In genomic region chr16:12486386-12486785, GRCh38 we compare ENCODE assay signal across 21 cellular contexts.
"Had no signal": no experiment of that assay in that cellular context is flagged by ENCODE, and none has a peak within 500 bp of the region (broad histone marks: within the 10 kb centered on the region; RNA-seq: fewer than 3 reads in every experiment).

No MANE protein-coding gene starts in this region.

- H3K27me3 Mint-ChIP-seq: stimulated activated naive B cell treated with anti-CD40 and anti-IgM and Interleukin-4, amounts not matched to agents 10 μg/mL and 1 μg/mL and 100 μg/mL, for 72 hours; stimulated activated naive CD8-positive, alpha-beta T cell treated with anti-CD3 and anti-CD28 coated beads, Interleukin-15, Interleukin-2, amounts not matched to agents 100 ng/mL and 50 ng/mL, for 24 hours had no signal

- H3K27ac Mint-ChIP-seq: natural killer cell; nephron; neural progenitor cell; stimulated activated effector memory CD8-positive, alpha-beta T cell treated with anti-CD3 and anti-CD28 coated beads, Interleukin-12 subunit alpha, Interleukin-12 subunit beta, amount 100 ng/mL, for 72 hours; stimulated activated naive B cell treated with anti-CD40 and anti-IgM and Interleukin-4, amounts not matched to agents 10 μg/mL and 1 μg/mL and 100 μg/mL, for 72 hours; stimulated activated naive CD8-positive, alpha-beta T cell treated with anti-CD3 and anti-CD28 coated beads, Interleukin-15, Interleukin-2, amounts not matched to agents 100 ng/mL and 50 ng/mL, for 24 hours had no signal

- H3K36me3 Mint-ChIP-seq: natural killer cell; neural progenitor cell; stimulated activated effector memory CD8-positive, alpha-beta T cell treated with anti-CD3 and anti-CD28 coated beads, Interleukin-12 subunit alpha, Interleukin-12 subunit beta, amount 100 ng/mL, for 72 hours had no signal

- DNase-seq: natural killer cell; occipital lobe; ovary; right cardiac atrium; right lobe of liver; sigmoid colon; small intestine; stimulated activated CD4-positive, alpha-beta T cell treated with anti-CD3 and anti-CD28 coated beads, Interleukin-15, amount 100 ng/mL, for 24 hours; stimulated activated CD4-positive, alpha-beta T cell treated with anti-CD3 and anti-CD28 coated beads, Interleukin-2, amount 100 ng/mL, for 24 hours; stimulated activated CD4-positive, alpha-beta T cell treated with anti-CD3 and anti-CD28 coated beads, Interleukin-2, amount 100 ng/mL, for 48 hours; stimulated activated CD4-positive, alpha-beta T cell treated with anti-CD3 and anti-CD28 coated beads, Interleukin-4, amount 100 ng/mL, for 24 hours; stimulated activated naive B cell treated with anti-CD40 and anti-IgM and Interleukin-4, amounts not matched to agents 10 μg/mL and 1 μg/mL and 100 μg/mL, for 72 hours; stimulated activated naive CD4-positive, alpha-beta T cell treated with Interleukin-2 at 50 U/mL for 16 hours; stomach; thyroid gland; trophoblast cell; upper lobe of left lung had no signal

- H3K9me3 Mint-ChIP-seq: natural killer cell; nephron; stimulated activated effector memory CD8-positive, alpha-beta T cell treated with anti-CD3 and anti-CD28 coated beads, Interleukin-12 subunit alpha, Interleukin-12 subunit beta, amount 100 ng/mL, for 72 hours; stimulated activated naive B cell treated with anti-CD40 and anti-IgM and Interleukin-4, amounts not matched to agents 10 μg/mL and 1 μg/mL and 100 μg/mL, for 72 hours; stimulated activated naive CD8-positive, alpha-beta T cell treated with anti-CD3 and anti-CD28 coated beads, Interleukin-15, Interleukin-2, amounts not matched to agents 100 ng/mL and 50 ng/mL, for 24 hours had no signal

- ATAC-seq: natural killer cell; right cardiac atrium; right lobe of liver; stimulated activated effector memory CD8-positive, alpha-beta T cell treated with anti-CD3 and anti-CD28 coated beads, Interleukin-12 subunit alpha, Interleukin-12 subunit beta, amount 100 ng/mL, for 72 hours; stimulated activated naive B cell treated with anti-CD40 and anti-IgM and Interleukin-4, amounts not matched to agents 10 μg/mL and 1 μg/mL and 100 μg/mL, for 72 hours had no signal

- H3K4me1 Mint-ChIP-seq: natural killer cell; neural progenitor cell; stimulated activated effector memory CD8-positive, alpha-beta T cell treated with anti-CD3 and anti-CD28 coated beads, Interleukin-12 subunit alpha, Interleukin-12 subunit beta, amount 100 ng/mL, for 72 hours had no signal

- H3K4me3 Mint-ChIP-seq: natural killer cell; nephron; neural progenitor cell; stimulated activated effector memory CD8-positive, alpha-beta T cell treated with anti-CD3 and anti-CD28 coated beads, Interleukin-12 subunit alpha, Interleukin-12 subunit beta, amount 100 ng/mL, for 72 hours; stimulated activated naive B cell treated with anti-CD40 and anti-IgM and Interleukin-4, amounts not matched to agents 10 μg/mL and 1 μg/mL and 100 μg/mL, for 72 hours; stimulated activated naive CD8-positive, alpha-beta T cell treated with anti-CD3 and anti-CD28 coated beads, Interleukin-15, Interleukin-2, amounts not matched to agents 100 ng/mL and 50 ng/mL, for 24 hours had no signal
